In the genomic region with DNA sequence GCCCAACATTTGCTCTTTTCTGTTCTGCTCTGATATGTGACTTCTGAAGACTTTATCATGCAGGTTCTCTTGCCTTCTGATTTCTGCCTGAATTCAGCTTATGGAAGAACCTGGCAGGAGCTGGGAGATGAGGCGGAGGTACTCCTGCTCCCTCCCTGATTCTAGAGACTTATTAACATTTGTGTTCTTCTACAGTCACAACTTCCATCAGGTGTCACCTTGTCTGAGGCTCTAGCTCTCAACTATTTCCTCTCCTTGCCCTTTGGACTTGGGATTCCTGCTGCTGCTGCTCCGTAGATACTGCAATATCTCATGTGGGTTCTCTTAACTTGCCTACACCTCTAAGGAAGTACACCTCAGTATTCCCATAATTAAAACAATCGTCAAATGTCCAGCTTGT, we compare ENCODE assay signal across 1 cellular context.
TF ChIP-seq lines count a peak whose summit lies in the region.

No MANE protein-coding gene starts in this region.

TF ChIP-seq in WTC11, 78 proteins besides CTCF, POLR2A, EP300 and RAD21 (continued from another document):
- TF ChIP-seq, protein P1, sequence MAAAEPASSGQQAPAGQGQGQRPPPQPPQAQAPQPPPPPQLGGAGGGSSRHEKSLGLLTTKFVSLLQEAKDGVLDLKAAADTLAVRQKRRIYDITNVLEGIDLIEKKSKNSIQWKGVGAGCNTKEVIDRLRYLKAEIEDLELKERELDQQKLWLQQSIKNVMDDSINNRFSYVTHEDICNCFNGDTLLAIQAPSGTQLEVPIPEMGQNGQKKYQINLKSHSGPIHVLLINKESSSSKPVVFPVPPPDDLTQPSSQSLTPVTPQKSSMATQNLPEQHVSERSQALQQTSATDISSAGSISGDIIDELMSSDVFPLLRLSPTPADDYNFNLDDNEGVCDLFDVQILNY (CRISPR knock-in tag; IDR thresholded peaks at IDR 0.05), result no peak
- TF ChIP-seq, protein P2, sequence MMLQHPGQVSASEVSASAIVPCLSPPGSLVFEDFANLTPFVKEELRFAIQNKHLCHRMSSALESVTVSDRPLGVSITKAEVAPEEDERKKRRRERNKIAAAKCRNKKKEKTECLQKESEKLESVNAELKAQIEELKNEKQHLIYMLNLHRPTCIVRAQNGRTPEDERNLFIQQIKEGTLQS (CRISPR knock-in tag; conservative IDR thresholded peaks at IDR 0.05), result no peak
- TF ChIP-seq KAT7 (CRISPR knock-in tag; IDR thresholded peaks at IDR 0.05; ENCODE audit: borderline replicate concordance) (no peak), HMGA2 (CRISPR knock-in tag; IDR thresholded peaks at IDR 0.05) (no peak), NFE2L1 (CRISPR knock-in tag; IDR thresholded peaks at IDR 0.05) (no peak), SMAD4 (CRISPR knock-in tag; IDR thresholded peaks at IDR 0.05) (no peak), NR2C2 (CRISPR knock-in tag; IDR thresholded peaks at IDR 0.05) (no peak), ZNF416 (CRISPR knock-in tag; IDR thresholded peaks at IDR 0.05) (no peak), ZMAT4 (CRISPR knock-in tag; IDR thresholded peaks at IDR 0.05) (no peak)
- TF ChIP-seq, protein P3, sequence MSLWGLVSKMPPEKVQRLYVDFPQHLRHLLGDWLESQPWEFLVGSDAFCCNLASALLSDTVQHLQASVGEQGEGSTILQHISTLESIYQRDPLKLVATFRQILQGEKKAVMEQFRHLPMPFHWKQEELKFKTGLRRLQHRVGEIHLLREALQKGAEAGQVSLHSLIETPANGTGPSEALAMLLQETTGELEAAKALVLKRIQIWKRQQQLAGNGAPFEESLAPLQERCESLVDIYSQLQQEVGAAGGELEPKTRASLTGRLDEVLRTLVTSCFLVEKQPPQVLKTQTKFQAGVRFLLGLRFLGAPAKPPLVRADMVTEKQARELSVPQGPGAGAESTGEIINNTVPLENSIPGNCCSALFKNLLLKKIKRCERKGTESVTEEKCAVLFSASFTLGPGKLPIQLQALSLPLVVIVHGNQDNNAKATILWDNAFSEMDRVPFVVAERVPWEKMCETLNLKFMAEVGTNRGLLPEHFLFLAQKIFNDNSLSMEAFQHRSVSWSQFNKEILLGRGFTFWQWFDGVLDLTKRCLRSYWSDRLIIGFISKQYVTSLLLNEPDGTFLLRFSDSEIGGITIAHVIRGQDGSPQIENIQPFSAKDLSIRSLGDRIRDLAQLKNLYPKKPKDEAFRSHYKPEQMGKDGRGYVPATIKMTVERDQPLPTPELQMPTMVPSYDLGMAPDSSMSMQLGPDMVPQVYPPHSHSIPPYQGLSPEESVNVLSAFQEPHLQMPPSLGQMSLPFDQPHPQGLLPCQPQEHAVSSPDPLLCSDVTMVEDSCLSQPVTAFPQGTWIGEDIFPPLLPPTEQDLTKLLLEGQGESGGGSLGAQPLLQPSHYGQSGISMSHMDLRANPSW (CRISPR knock-in tag; conservative IDR thresholded peaks at IDR 0.05; ENCODE audit: low read depth), result no peak
TF ChIP-seq in WTC11: peak in this region for 0.
